In the genomic region with DNA sequence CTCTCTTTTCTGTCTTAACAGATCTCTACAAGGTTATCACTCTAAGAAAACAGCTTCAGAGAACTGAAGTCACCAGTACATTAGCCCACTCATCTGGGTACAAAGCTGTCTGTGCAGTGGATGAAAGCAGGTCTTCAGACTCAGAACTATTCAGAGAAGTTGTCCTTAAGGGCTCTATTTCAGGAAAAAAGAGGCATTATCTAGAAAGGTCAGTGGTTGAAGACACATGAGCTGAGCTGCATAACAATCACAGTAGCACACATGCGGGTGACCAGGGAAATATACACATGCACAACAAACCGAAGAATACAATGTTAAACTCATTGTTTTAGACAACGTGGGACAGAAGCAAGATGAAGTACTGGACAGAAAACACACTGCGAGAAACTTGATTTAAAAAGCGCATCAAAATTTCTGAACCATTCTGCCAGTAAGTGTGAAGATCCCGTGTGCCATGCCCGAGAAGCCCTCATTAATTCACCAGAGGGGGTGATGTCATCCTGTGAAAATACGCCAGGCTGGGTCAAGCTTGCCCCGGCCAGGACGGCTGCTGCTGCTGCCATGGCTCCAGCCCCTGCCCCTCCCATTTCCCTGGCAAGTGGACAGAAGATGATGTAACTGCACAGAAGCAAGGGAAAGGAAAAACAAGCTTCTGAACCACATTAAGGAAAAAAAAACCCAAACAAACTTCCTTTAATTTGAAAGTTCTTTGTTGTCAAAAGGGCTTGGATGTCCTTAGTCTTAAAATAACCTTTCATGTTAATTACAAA, we compare ENCODE assay signal across 8 cellular contexts. TPM values are rescaled to one million over a fixed set of nuclear protein-coding genes. Genes with fewer than 3 reads are reported as not detected.
DNase-seq lines count a peak whose midpoint lies in the region; ATAC-seq and TF ChIP-seq lines count a peak whose summit lies in the region.

No MANE protein-coding gene starts in this region.

- no peaks in the 10 kb centered on the region for H3K27me3 Mint-ChIP-seq in naive thymus-derived CD8-positive, alpha-beta T cell

- no peaks in the 10 kb centered on the region for H3K9me3 Mint-ChIP-seq in naive thymus-derived CD8-positive, alpha-beta T cell

- peak; percentile 18 for DNase-seq in ELF-1 (ENCODE audit: low read depth, low spot score)
- DNase-seq in SK-MEL-5 (ENCODE audit: low read depth, low spot score): peak; percentile 95
- peak; percentile 95 for DNase-seq in fibroblast of peridontal ligament (ENCODE audit: extremely low read depth)
- no peak for DNase-seq in SK-N-DZ (ENCODE audit: low spot score)
- no peak for DNase-seq in naive thymus-derived CD8-positive, alpha-beta T cell
- no peak for DNase-seq in Karpas-422

- H3K4me2 ChIP-seq in Karpas-422 (ENCODE audit: low read depth, low read length, poor library complexity, severe bottlenecking): no peak overlapping the region

- no peak for ATAC-seq in GM18907 (IDR thresholded peaks at IDR 0.05; ENCODE audit: unreplicated experiment)
- ATAC-seq in naive thymus-derived CD8-positive, alpha-beta T cell: no peak

- H3K9me2 ChIP-seq in Karpas-422 (replicated peaks; ENCODE audit: insufficient read depth, low read length): no peaks in the 10 kb centered on the region

- H3K27me3 ChIP-seq in neutrophil (no peaks in the 10 kb centered on the region), Karpas-422 (ENCODE audit: low read length) (no peaks in the 10 kb centered on the region)

- no peak overlapping the region for H3K4me3 ChIP-seq in neutrophil (ENCODE audit: low read depth in 1 of 2, low read length in 1 of 2)
- H3K4me3 ChIP-seq in Karpas-422 (ENCODE audit: low read length): no peak overlapping the region

- no peak overlapping the region for H2AFZ ChIP-seq in Karpas-422 (ENCODE audit: low read length)

- H3K36me3 Mint-ChIP-seq in naive thymus-derived CD8-positive, alpha-beta T cell: peaks cover 0 to 85% (median 4%) of the 10 kb centered on the region in 3 donors

- in situ Hi-C loops in SK-MEL-5 (cut with HindIII; ENCODE audit: low pct_unique_long_range_greater_than_20kb, low sequenced_read_pairs): no loop called here

- H4K20me1 ChIP-seq in Karpas-422 (ENCODE audit: insufficient read depth, low read depth, low read length): peaks cover 6% of the 10 kb centered on the region; the same call in 1 of the 2 replicates

- H3K9ac ChIP-seq in Karpas-422 (ENCODE audit: low read length): no peak overlapping the region

- peaks cover 34% of the 10 kb centered on the region for H3K79me2 ChIP-seq in Karpas-422 (ENCODE audit: low read length)

- H3K4me1 ChIP-seq in neutrophil (ENCODE audit: control insufficient read depth in 1 of 2, insufficient read depth in 1 of 2, low read depth in 1 of 2, low read length in 1 of 2): peaks cover 46 to 50% of the 10 kb centered on the region in 2 experiments
- H3K4me1 ChIP-seq in Karpas-422 (ENCODE audit: low read length): no peaks in the 10 kb centered on the region

- H3K4me1 Mint-ChIP-seq in naive thymus-derived CD8-positive, alpha-beta T cell: peaks cover 12 to 40% (median 21%) of the 10 kb centered on the region in 4 donors

- POLR2A ChIA-PET in naive thymus-derived CD8-positive, alpha-beta T cell (lab: Charles Lee): interaction anchor here (0.9 kb wide), 1 partner anchor 11 kb away, joined by 3 read pairs; a partner anchor contains a TSS

- peak overlapping the region; percentile 76 for H3K27ac ChIP-seq in neutrophil
- no peak overlapping the region for H3K27ac ChIP-seq in Karpas-422 (ENCODE audit: low read length)

- TF ChIP-seq CTCF in neutrophil (IDR thresholded peaks at IDR 0.05): no peak

- no peak overlapping the region for H3K4me3 Mint-ChIP-seq in naive thymus-derived CD8-positive, alpha-beta T cell

- H3K36me3 ChIP-seq in neutrophil: peaks cover 68% of the 10 kb centered on the region
- peaks cover 36% of the 10 kb centered on the region for H3K36me3 ChIP-seq in Karpas-422 (ENCODE audit: insufficient read depth, low read length)

- H3K9me3 ChIP-seq in neutrophil (no peaks in the 10 kb centered on the region), Karpas-422 (ENCODE audit: low read length) (no peaks in the 10 kb centered on the region)

- no peak overlapping the region for H3K27ac Mint-ChIP-seq in naive thymus-derived CD8-positive, alpha-beta T cell

RNA-seq across cellular contexts. Expression of a gene that starts 10.1 kb away (rescaled TPM):
- total RNA-seq in SK-MEL-5 (2014; rRNA removed; shearing (Covaris generic)): 118 and 127 TPM in 2 replicates
- 85.7 and 103 TPM in 2 replicates for polyA plus RNA-seq in SK-MEL-5 (2015; cell fraction: cytosol; rRNA removed)
- 533 and 591 TPM in 2 replicates for polyA plus RNA-seq in SK-MEL-5 (2015; cell fraction: nucleus; rRNA removed)
- polyA plus RNA-seq in SK-N-DZ (2014; cell fraction: cytosol; rRNA removed): 80.2 and 95.2 TPM in 2 replicates
- polyA plus RNA-seq in SK-N-DZ (2014; cell fraction: nucleus; rRNA removed): 156 and 318 TPM in 2 replicates
- 10 to 100 TPM; 89.2 to 95.2 TPM for total RNA-seq in naive thymus-derived CD8-positive, alpha-beta T cell
- polyA plus RNA-seq in naive thymus-derived CD8-positive, alpha-beta T cell: 10 to 100 TPM; 25.7 to 37.3 (median 27.3) TPM
- total RNA-seq in Karpas-422 (2014; rRNA removed; shearing (Covaris generic); ENCODE audit: low replicate concordance): 56.7 and 68.5 TPM in 2 replicates

RNA-seq across cellular contexts. Expression of a gene that starts 44.8 kb away (rescaled TPM):
- 32.7 and 36.9 TPM in 2 replicates for total RNA-seq in SK-MEL-5 (2014; rRNA removed; shearing (Covaris generic))
- 28.0 and 43.3 TPM in 2 replicates for polyA plus RNA-seq in SK-MEL-5 (2015; cell fraction: cytosol; rRNA removed)
- 31.5 and 40.0 TPM in 2 replicates for polyA plus RNA-seq in SK-MEL-5 (2015; cell fraction: nucleus; rRNA removed)
- 14.8 and 16.7 TPM in 2 replicates for polyA plus RNA-seq in SK-N-DZ (2014; cell fraction: cytosol; rRNA removed)
- polyA plus RNA-seq in SK-N-DZ (2014; cell fraction: nucleus; rRNA removed): 14.9 and 19.3 TPM in 2 replicates
- total RNA-seq in naive thymus-derived CD8-positive, alpha-beta T cell: 1 to 10 TPM; 2.0 to 3.1 TPM
- polyA plus RNA-seq in naive thymus-derived CD8-positive, alpha-beta T cell: under 1 TPM in 2 of 3 donors, not detected in 1; 0.15 to 0.26 TPM
- 0.25 and 0.71 TPM in 2 replicates for total RNA-seq in Karpas-422 (2014; rRNA removed; shearing (Covaris generic); ENCODE audit: low replicate concordance)

Comparison
In these comparisons a context has a peak if more than half of its experiments do, and no peak if none do; other contexts are left out.
1. DNase-seq: peak in ELF-1 (single experiment), SK-MEL-5 (single experiment) and fibroblast of peridontal ligament (single experiment); none in SK-N-DZ (single experiment), naive thymus-derived CD8-positive, alpha-beta T cell (0 of 10) and Karpas-422 (single experiment).